In the genomic region with DNA sequence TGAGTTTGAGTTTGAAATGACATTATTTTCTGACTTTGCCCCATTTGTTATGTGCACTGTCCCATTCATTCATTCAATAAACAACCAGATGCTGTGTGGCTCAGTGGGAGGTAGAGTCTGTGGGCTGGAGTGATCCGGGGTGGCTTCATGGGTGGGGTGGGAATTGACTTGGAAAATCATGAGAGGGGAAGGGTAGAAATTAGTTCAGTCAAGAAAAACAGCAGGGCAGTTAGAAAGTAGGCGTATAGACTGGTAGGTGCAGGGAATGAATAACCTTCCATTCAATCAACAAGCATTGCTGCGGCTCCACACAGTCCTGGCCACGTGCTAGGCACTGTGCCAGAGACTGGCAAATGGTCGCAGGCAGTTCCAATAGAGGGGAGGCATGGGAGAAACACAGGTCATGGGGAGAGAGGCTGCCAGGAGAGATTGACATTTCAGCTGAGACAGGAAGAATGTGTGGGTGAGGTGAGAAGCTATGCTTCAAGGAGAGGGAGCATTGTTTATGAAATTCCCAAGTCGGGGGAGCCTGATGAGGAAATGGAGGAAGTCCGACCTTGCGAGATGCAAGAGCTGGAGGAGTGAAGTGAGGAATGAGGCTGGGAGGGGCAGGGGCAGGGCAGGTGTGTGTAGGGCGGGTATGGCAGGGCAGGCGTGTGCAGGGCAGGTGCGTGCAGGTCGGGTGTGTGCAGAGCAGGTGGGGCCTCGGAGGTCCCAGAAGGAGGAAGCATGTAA, we compare ENCODE assay signal across 13 cellular contexts. TPM values are rescaled to one million over a fixed set of nuclear protein-coding genes. Genes with fewer than 3 reads are reported as not detected.
DNase-seq lines count a peak whose midpoint lies in the region; ATAC-seq and TF ChIP-seq lines count a peak whose summit lies in the region.
"Had no signal": no experiment of that assay in that cellular context is flagged by ENCODE, and none has a peak within 500 bp of the region (broad histone marks: within the 10 kb centered on the region; RNA-seq: fewer than 3 reads in every experiment).

No MANE protein-coding gene starts in this region.

- no peak for TF ChIP-seq CTCF in type B pancreatic cell (conservative IDR thresholded peaks at IDR 0.05)

- H3K4me1 Mint-ChIP-seq in type B pancreatic cell (ENCODE audit: unreplicated experiment): peaks cover 8% of the 10 kb centered on the region
- H3K4me1 Mint-ChIP-seq: H9 had no signal

- peaks cover 8% of the 10 kb centered on the region for H3K9me3 Mint-ChIP-seq in type B pancreatic cell

- peak; percentile 8 to 31 for DNase-seq in SHP77 (lab: John Stamatoyannopoulos, UW)
- DNase-seq in SHP77 treated with DMSO at 0.1 percent for 48 hours (lab: John Stamatoyannopoulos, UW): no peak
- peak; percentile 59 for DNase-seq in dermis blood vessel endothelial cell
- DNase-seq in kidney tubule cell (ENCODE audit: low spot score): peak; percentile 54
- no peak for DNase-seq in type B pancreatic cell (ENCODE audit: extremely low spot score, unreplicated experiment)
- DNase-seq in T1000 (lab: John Stamatoyannopoulos, UW): no peak
- DNase-seq in NK-92 treated with Interleukin-12 subunit alpha and Interleukin-12 subunit beta, amount 100 ng/mL, for 24 hours (lab: John Stamatoyannopoulos, UW): no peak
- DNase-seq: activated CD4-positive, alpha-beta T cell treated with anti-CD3 and anti-CD28 coated beads, Interleukin-2, amount 50 U/mL, for 4 hours; erythroblast; H9; IMR-90; NCI-H187 had no signal

- peaks cover 3% of the 10 kb centered on the region for H3K27me3 Mint-ChIP-seq in type B pancreatic cell

- ATAC-seq in HG03432 (IDR thresholded peaks at IDR 0.05; ENCODE audit: unreplicated experiment): no peak

- H3K27ac Mint-ChIP-seq in type B pancreatic cell: peak overlapping the region; percentile 82
- H3K27ac Mint-ChIP-seq: H9 had no signal

- no peaks in the 10 kb centered on the region for H3K36me3 Mint-ChIP-seq in type B pancreatic cell

- peak overlapping the region; percentile 30 for H3K4me3 Mint-ChIP-seq in type B pancreatic cell
- H3K4me3 Mint-ChIP-seq: H9 had no signal

RNA-seq across cellular contexts. Expression of a gene that starts 54.5 kb away (rescaled TPM):
- total RNA-seq in dermis blood vessel endothelial cell (1.0 and 2.2 TPM in 2 replicates), type B pancreatic cell (ENCODE audit: low replicate concordance) (5.4 and 8.5 TPM in 2 replicates)

Comparison
In these comparisons a context has a peak if more than half of its experiments do, and no peak if none do; other contexts are left out.
1. DNase-seq: peak in SHP77 (2 of 2), dermis blood vessel endothelial cell (single experiment) and kidney tubule cell (single experiment); none in SHP77 treated with DMSO at 0.1 percent for 48 hours (single experiment), type B pancreatic cell (single experiment), T1000 (single experiment) and NK-92 treated with Interleukin-12 subunit alpha and Interleukin-12 subunit beta, amount 100 ng/mL, for 24 hours (single experiment).